9 cellular contexts compared by ENCODE assay signal in the genomic region with DNA sequence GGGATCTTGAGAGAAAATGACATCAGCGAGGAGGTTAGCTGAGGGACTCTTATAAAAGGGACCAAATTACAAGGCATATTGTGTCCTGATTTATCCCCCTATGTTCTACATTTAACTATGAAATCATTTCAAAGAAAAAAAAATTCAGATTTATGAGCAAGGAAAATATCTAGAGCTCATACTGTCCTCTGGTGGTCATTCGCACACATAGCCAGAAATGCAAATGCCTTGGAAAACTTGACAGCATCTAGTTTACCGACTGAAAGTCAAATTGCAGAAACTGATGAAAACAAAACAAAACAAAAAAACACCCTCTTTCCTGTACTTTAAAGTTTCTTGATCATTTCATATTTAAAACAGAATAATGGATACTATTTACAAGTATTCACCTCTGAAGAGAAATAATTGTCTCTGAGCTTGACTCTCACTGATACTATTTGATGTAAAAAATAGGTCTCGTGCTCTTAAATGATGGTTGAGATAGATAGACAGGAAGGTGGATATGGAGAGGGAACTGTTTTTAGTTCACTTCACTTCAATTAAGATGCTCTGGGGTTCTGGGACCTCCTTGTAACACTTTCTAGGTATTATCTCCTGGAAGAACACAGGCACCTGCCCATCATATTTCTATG.
DNase-seq lines count a peak whose midpoint lies in the region; ATAC-seq, FAIRE-seq and TF ChIP-seq lines count a peak whose summit lies in the region.
"Had no signal": no experiment of that assay in that cellular context is flagged by ENCODE, and none has a peak within 500 bp of the region (broad histone marks: within the 10 kb centered on the region; RNA-seq: fewer than 3 reads in every experiment).

No MANE protein-coding gene starts in this region.

- H3K36me3 ChIP-seq in KMS-11 (ENCODE audit: insufficient read depth) (no peaks in the 10 kb centered on the region), HepG2 (replicated peaks in 1 of 2; ENCODE audit: control insufficient read depth in 1 of 2, insufficient read depth in 2 of 2, low read length in 2 of 2) (no peaks in the 10 kb centered on the region)

- H3K4me1 ChIP-seq in KMS-11 (ENCODE audit: low read depth, poor library complexity, severe bottlenecking), result no peaks in the 10 kb centered on the region
- no peaks in the 10 kb centered on the region for H3K4me1 ChIP-seq in HepG2 (ENCODE audit: insufficient read depth, low read length)

- 6% methylated on average over 4 of the region's 4 CpGs for WGBS in HepG2 (ENCODE audit: low lambda C conversion rate)

- H3K4me3 Mint-ChIP-seq in CD4-positive, alpha-beta T cell, result no peak overlapping the region
- H3K4me3 Mint-ChIP-seq in activated T-cell treated with anti-CD3 and anti-CD28 coated beads, Interleukin-2, amount 50 U/mL, for 72 hours, result no peak overlapping the region

- H3K27me3 ChIP-seq in KMS-11 (ENCODE audit: insufficient read depth, low read depth) (no peaks in the 10 kb centered on the region), HepG2 (ENCODE audit: control insufficient read depth in 1 of 2, insufficient read depth in 2 of 2, low read length in 2 of 2) (no peaks in the 10 kb centered on the region)
- H3K27me3 ChIP-seq in CD4-positive, alpha-beta T cell (ENCODE audit: control insufficient read depth, insufficient read depth, low read length), result no peaks in the 10 kb centered on the region

- CTCF ChIA-PET in HepG2 (lab: Yijun Ruan, JAX; ENCODE audit: low intra/inter-chr PET ratio, low total read pairs), result interaction anchor here (1.3 kb wide), 1 partner anchor 333 kb away, joined by 6 read pairs; no protein-coding TSS in a partner anchor
- CTCF ChIA-PET in CD4-positive, alpha-beta T cell (lab: Charles Lee), result no interaction called here

- no peak for FAIRE-seq in HepG2 (lab: Jason Lieb, UNC)

- no peaks in the 10 kb centered on the region for H3K27me3 Mint-ChIP-seq in CD4-positive, alpha-beta T cell
- no peaks in the 10 kb centered on the region for H3K27me3 Mint-ChIP-seq in activated T-cell treated with anti-CD3 and anti-CD28 coated beads, Interleukin-2, amount 50 U/mL, for 72 hours (ENCODE audit: low read depth)

- no peak overlapping the region for H3K9ac ChIP-seq in KMS-11
- H3K9ac ChIP-seq in HepG2 (ENCODE audit: insufficient read depth, low read depth, low read length), result no peak overlapping the region

- H3K4me2 ChIP-seq in KMS-11 (no peak overlapping the region), HepG2 (ENCODE audit: low read depth, low read length) (no peak overlapping the region)

- H3K4me1 Mint-ChIP-seq in CD4-positive, alpha-beta T cell (ENCODE audit: low read depth), result no peaks in the 10 kb centered on the region
- H3K4me1 Mint-ChIP-seq in activated T-cell treated with anti-CD3 and anti-CD28 coated beads, Interleukin-2, amount 50 U/mL, for 72 hours (ENCODE audit: low read depth), result no peaks in the 10 kb centered on the region

- TF ChIP-seq POLR2A in HepG2 (IDR thresholded peaks at IDR 0.05; ENCODE audit: insufficient read depth in 1 of 2, low read depth in 2 of 2, low read length in 2 of 2), result no peak

- H3K9me3 Mint-ChIP-seq in CD4-positive, alpha-beta T cell, result no peaks in the 10 kb centered on the region
- no peaks in the 10 kb centered on the region for H3K9me3 Mint-ChIP-seq in activated T-cell treated with anti-CD3 and anti-CD28 coated beads, Interleukin-2, amount 50 U/mL, for 72 hours

- no peaks in the 10 kb centered on the region for H3K36me3 Mint-ChIP-seq in CD4-positive, alpha-beta T cell (ENCODE audit: low read depth)
- H3K36me3 Mint-ChIP-seq in activated T-cell treated with anti-CD3 and anti-CD28 coated beads, Interleukin-2, amount 50 U/mL, for 72 hours (ENCODE audit: insufficient read depth in 2 of 2), result no peaks in the 10 kb centered on the region

- peak; percentile 94 for TF ChIP-seq CTCF in KMS-11 (conservative IDR thresholded peaks at IDR 0.05; ENCODE audit: low read depth, low read length)
- TF ChIP-seq CTCF in VCaP (conservative IDR thresholded peaks at IDR 0.05), result peak; percentile 100
- TF ChIP-seq CTCF in HepG2 (CRISPR knock-in tag; IDR thresholded peaks at IDR 0.05), result peak; percentile 56
- no peak for TF ChIP-seq CTCF in CD4-positive, alpha-beta T cell (IDR thresholded peaks at IDR 0.05)

- 0 out of 2 replicates have a peak, but pooled peaks have one; percentile 13 for TF ChIP-seq RAD21 in HepG2 (CRISPR knock-in tag; IDR thresholded peaks at IDR 0.05)

- H3K79me2 ChIP-seq in KMS-11 (ENCODE audit: insufficient read depth, low read depth) (no peaks in the 10 kb centered on the region), HepG2 (ENCODE audit: insufficient read depth, low read length) (no peaks in the 10 kb centered on the region)

- H3K4me3 ChIP-seq in KMS-11 (IDR thresholded peaks at IDR 0.05; ENCODE audit: insufficient read depth, low read depth, low read length), result no peak overlapping the region
- no peak overlapping the region for H3K4me3 ChIP-seq in HepG2 (replicated peaks in 1 of 3; ENCODE audit: insufficient read depth in 1 of 3, low read depth in 2 of 3, low read length in 3 of 3)

- TF ChIP-seq EP300 in HepG2 (IDR thresholded peaks at IDR 0.05; ENCODE audit: low read depth in 2 of 2, low read length in 2 of 2) (no peak), HepG2 (CRISPR knock-in tag; IDR thresholded peaks at IDR 0.05; ENCODE audit: borderline replicate concordance) (no peak)

- POLR2A ChIA-PET in HepG2 (lab: Yijun Ruan, JAX), result no interaction called here
- POLR2A ChIA-PET in CD4-positive, alpha-beta T cell (lab: Charles Lee), result no interaction called here

- no peak overlapping the region for H2AFZ ChIP-seq in KMS-11 (ENCODE audit: low read depth)
- H2AFZ ChIP-seq in HepG2 (ENCODE audit: low read length), result no peak overlapping the region

- intact Hi-C loops in HepG2 (cut with micrococcal nuclease; ENCODE audit: unreplicated experiment), result loop anchor here (1.0 to 5.0 kb wide), 2 partner anchors 333 to 604 kb away; no protein-coding TSS in a partner anchor
- intact Hi-C loops in CD4-positive, alpha-beta T cell (cut with DNase I, micrococcal nuclease), result no loop called here

- ATAC-seq in HepG2 (no peak), HG02852 (IDR thresholded peaks at IDR 0.05; ENCODE audit: unreplicated experiment) (no peak)
- ATAC-seq in CD4-positive, alpha-beta T cell (ENCODE audit: poor library complexity), result no peak
- ATAC-seq in activated T-cell treated with anti-CD3 and anti-CD28 coated beads, Interleukin-2, amount 50 U/mL, for 72 hours (replicated peaks in 1 of 2), result no peak

- in situ Hi-C loops in HepG2 (cut with HindIII; ENCODE audit: extremely low pct_ligation_motif_present, low pct_unique_long_range_greater_than_20kb), result loop anchor here (25.0 kb wide), 1 partner anchor 334 kb away; no protein-coding TSS in a partner anchor

- BruUV-seq in HepG2 (replicated peaks; lab: Mats Ljungman, UMichigan), result no TSS peak

- peak; percentile 4 for DNase-seq in CMK (ENCODE audit: low read depth)
- peak; percentile 2 for DNase-seq in HepG2 (ENCODE audit: low spot score)
- DNase-seq in CD4-positive, alpha-beta T cell, result no peak
- DNase-seq in AML-193 (lab: John Stamatoyannopoulos, UW), result no peak
- DNase-seq in activated T-cell treated with anti-CD3 and anti-CD28 coated beads, Interleukin-2, amount 50 U/mL, for 72 hours, result no peak

- peaks cover 31% of the 10 kb centered on the region for H3K9me3 ChIP-seq in HepG2 (ENCODE audit: low read length)
- H3K9me3 ChIP-seq in CD4-positive, alpha-beta T cell (ENCODE audit: control insufficient read depth, low read length), result no peaks in the 10 kb centered on the region

- no peaks in the 10 kb centered on the region for H4K20me1 ChIP-seq in KMS-11 (ENCODE audit: insufficient read depth)
- no peaks in the 10 kb centered on the region for H4K20me1 ChIP-seq in HepG2 (ENCODE audit: insufficient read depth, low read length)

- H3K27ac Mint-ChIP-seq in CD4-positive, alpha-beta T cell, result no peak overlapping the region
- no peak overlapping the region for H3K27ac Mint-ChIP-seq in activated T-cell treated with anti-CD3 and anti-CD28 coated beads, Interleukin-2, amount 50 U/mL, for 72 hours

- H3K27ac ChIP-seq in KMS-11 (no peak overlapping the region), VCaP (peak overlapping the region; percentile 23; the same call in 1 of the 2 replicates), HepG2 (ENCODE audit: extremely low read length, insufficient read depth, low read length) (no peak overlapping the region)
- H3K27ac ChIP-seq in CD4-positive, alpha-beta T cell (ENCODE audit: low read depth, low read length), result no peak overlapping the region
- H3K27ac ChIP-seq: epithelial cell of prostate had no signal

TF ChIP-seq in HepG2, 621 proteins besides CTCF, POLR2A, EP300 and RAD21:
- TF ChIP-seq, protein P1, sequence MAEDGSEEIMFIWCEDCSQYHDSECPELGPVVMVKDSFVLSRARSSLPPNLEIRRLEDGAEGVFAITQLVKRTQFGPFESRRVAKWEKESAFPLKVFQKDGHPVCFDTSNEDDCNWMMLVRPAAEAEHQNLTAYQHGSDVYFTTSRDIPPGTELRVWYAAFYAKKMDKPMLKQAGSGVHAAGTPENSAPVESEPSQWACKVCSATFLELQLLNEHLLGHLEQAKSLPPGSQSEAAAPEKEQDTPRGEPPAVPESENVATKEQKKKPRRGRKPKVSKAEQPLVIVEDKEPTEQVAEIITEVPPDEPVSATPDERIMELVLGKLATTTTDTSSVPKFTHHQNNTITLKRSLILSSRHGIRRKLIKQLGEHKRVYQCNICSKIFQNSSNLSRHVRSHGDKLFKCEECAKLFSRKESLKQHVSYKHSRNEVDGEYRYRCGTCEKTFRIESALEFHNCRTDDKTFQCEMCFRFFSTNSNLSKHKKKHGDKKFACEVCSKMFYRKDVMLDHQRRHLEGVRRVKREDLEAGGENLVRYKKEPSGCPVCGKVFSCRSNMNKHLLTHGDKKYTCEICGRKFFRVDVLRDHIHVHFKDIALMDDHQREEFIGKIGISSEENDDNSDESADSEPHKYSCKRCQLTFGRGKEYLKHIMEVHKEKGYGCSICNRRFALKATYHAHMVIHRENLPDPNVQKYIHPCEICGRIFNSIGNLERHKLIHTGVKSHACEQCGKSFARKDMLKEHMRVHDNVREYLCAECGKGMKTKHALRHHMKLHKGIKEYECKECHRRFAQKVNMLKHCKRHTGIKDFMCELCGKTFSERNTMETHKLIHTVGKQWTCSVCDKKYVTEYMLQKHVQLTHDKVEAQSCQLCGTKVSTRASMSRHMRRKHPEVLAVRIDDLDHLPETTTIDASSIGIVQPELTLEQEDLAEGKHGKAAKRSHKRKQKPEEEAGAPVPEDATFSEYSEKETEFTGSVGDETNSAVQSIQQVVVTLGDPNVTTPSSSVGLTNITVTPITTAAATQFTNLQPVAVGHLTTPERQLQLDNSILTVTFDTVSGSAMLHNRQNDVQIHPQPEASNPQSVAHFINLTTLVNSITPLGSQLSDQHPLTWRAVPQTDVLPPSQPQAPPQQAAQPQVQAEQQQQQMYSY (CRISPR knock-in tag; IDR thresholded peaks at IDR 0.05), result no peak
- peak; percentile 73 for TF ChIP-seq SMC3 (IDR thresholded peaks at IDR 0.05; ENCODE audit: low read length)
- TF ChIP-seq STAG1 (CRISPR knock-in tag; IDR thresholded peaks at IDR 0.05), result peak; percentile 64
TF ChIP-seq in HepG2: peak in this region for 2.

Comparison
In these comparisons a context has a peak if more than half of its experiments do, and no peak if none do; other contexts are left out.
1. DNase-seq: peak in CMK (single experiment) and HepG2 (single experiment); none in CD4-positive, alpha-beta T cell (0 of 10), AML-193 (0 of 2) and activated T-cell treated with anti-CD3 and anti-CD28 coated beads, Interleukin-2, amount 50 U/mL, for 72 hours (0 of 2).